ENCODE assay signal across 1 cellular context in the genomic region with DNA sequence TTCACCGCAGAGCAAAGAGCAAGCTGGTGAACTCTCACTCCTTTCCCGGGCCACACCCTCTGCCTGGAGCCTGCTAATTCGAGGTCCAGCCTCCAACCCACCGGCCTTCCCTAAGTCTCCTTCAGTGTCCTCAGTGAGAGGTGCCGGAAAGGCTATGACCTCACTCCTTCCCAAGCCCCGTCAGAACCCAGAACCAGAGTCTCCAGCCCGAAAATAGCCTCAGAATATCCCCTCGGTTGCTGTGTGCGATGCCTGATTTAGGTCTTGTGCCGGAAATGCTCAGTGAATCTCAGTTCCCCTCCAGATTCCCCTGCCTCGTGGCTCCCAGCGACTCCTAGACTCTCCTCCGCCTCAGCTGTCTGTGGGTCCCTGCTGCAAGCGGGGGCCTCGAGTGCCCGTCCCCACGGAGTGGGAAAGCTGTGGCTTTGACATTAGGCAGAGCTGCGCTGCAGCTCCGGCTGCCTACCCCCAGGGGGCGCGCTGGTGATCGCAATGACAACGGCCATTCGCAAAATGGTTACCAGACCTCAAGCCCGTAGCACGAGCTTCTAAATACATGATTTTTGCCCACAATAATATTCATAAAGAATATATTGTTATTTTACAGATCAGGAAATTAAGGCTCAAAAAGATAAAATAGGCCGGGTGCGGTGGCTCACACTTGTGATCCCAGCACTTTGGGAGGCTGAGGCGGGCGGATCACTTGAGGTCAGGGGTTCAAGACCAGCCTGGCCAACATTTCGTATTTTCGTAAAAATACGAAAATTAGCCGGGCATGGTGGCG.
TF ChIP-seq lines count a peak whose summit lies in the region.

No MANE protein-coding gene starts in this region.

TF ChIP-seq in HepG2, 621 proteins besides CTCF, POLR2A, EP300 and RAD21 (continued from another document and continues in another):
- TF ChIP-seq, protein P1, sequence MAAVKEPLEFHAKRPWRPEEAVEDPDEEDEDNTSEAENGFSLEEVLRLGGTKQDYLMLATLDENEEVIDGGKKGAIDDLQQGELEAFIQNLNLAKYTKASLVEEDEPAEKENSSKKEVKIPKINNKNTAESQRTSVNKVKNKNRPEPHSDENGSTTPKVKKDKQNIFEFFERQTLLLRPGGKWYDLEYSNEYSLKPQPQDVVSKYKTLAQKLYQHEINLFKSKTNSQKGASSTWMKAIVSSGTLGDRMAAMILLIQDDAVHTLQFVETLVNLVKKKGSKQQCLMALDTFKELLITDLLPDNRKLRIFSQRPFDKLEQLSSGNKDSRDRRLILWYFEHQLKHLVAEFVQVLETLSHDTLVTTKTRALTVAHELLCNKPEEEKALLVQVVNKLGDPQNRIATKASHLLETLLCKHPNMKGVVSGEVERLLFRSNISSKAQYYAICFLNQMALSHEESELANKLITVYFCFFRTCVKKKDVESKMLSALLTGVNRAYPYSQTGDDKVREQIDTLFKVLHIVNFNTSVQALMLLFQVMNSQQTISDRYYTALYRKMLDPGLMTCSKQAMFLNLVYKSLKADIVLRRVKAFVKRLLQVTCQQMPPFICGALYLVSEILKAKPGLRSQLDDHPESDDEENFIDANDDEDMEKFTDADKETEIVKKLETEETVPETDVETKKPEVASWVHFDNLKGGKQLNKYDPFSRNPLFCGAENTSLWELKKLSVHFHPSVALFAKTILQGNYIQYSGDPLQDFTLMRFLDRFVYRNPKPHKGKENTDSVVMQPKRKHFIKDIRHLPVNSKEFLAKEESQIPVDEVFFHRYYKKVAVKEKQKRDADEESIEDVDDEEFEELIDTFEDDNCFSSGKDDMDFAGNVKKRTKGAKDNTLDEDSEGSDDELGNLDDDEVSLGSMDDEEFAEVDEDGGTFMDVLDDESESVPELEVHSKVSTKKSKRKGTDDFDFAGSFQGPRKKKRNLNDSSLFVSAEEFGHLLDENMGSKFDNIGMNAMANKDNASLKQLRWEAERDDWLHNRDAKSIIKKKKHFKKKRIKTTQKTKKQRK (IDR thresholded peaks at IDR 0.05; ENCODE audit: low read length), result no peak
- TF ChIP-seq TBX3 (IDR thresholded peaks at IDR 0.05; ENCODE audit: borderline replicate concordance) (no peak), ZNF383 (CRISPR knock-in tag; IDR thresholded peaks at IDR 0.05; ENCODE audit: borderline replicate concordance) (no peak), AKAP8 (CRISPR knock-in tag; IDR thresholded peaks at IDR 0.05) (no peak), SOX6 (IDR thresholded peaks at IDR 0.05) (no peak), SOX6 (CRISPR knock-in tag; IDR thresholded peaks at IDR 0.05) (no peak), ZNF354B (CRISPR knock-in tag; IDR thresholded peaks at IDR 0.05) (no peak), ZNF737 (CRISPR knock-in tag; IDR thresholded peaks at IDR 0.05; ENCODE audit: borderline replicate concordance) (no peak), ZNF790 (CRISPR knock-in tag; IDR thresholded peaks at IDR 0.05; ENCODE audit: borderline replicate concordance) (no peak), PITX1 (CRISPR knock-in tag; IDR thresholded peaks at IDR 0.05) (no peak; the same call in 1 of the 2 replicates), ZIK1 (CRISPR knock-in tag; IDR thresholded peaks at IDR 0.05; ENCODE audit: borderline replicate concordance, low read depth) (no peak), ZNF101 (CRISPR knock-in tag; IDR thresholded peaks at IDR 0.05; ENCODE audit: borderline replicate concordance, low read depth) (no peak), NFKBIZ (CRISPR knock-in tag; IDR thresholded peaks at IDR 0.05) (no peak), BORCS8-MEF2B (CRISPR knock-in tag; IDR thresholded peaks at IDR 0.05) (no peak), BRCA1 (CRISPR knock-in tag; IDR thresholded peaks at IDR 0.05) (0 out of 2 replicates have a peak, but pooled peaks have one; percentile 34), ZBTB8A (CRISPR knock-in tag; IDR thresholded peaks at IDR 0.05; ENCODE audit: borderline replicate concordance, low read depth) (no peak), SRF (IDR thresholded peaks at IDR 0.05; ENCODE audit: low read depth, low read length) (no peak), ZNF10 (CRISPR knock-in tag; IDR thresholded peaks at IDR 0.05; ENCODE audit: borderline replicate concordance, low read depth) (no peak), ZNF878 (CRISPR knock-in tag; IDR thresholded peaks at IDR 0.05) (0 out of 2 replicates have a peak, but pooled peaks have one; percentile 66), POGZ (CRISPR knock-in tag; IDR thresholded peaks at IDR 0.05) (no peak), ZNF607 (CRISPR knock-in tag; IDR thresholded peaks at IDR 0.05; ENCODE audit: borderline replicate concordance) (peak; percentile 85), PRPF4 (IDR thresholded peaks at IDR 0.05; ENCODE audit: low read depth, low read length, poor library complexity, severe bottlenecking) (no peak), ZNF883 (CRISPR knock-in tag; IDR thresholded peaks at IDR 0.05; ENCODE audit: not compliant biosample characterization) (no peak), RBM39 (IDR thresholded peaks at IDR 0.05; ENCODE audit: low read depth, low read length, poor library complexity, severe bottlenecking) (no peak), HMG20B (CRISPR knock-in tag; conservative IDR thresholded peaks at IDR 0.05) (no peak), KMT2A (CRISPR knock-in tag; IDR thresholded peaks at IDR 0.05) (no peak), HNRNPH1 (optimal IDR thresholded peaks at IDR 0.05; ENCODE audit: low read depth, low read length) (no peak), ZNF17 (CRISPR knock-in tag; IDR thresholded peaks at IDR 0.05) (no peak), JUNB (CRISPR knock-in tag; IDR thresholded peaks at IDR 0.05; ENCODE audit: borderline replicate concordance) (no peak), NONO (IDR thresholded peaks at IDR 0.05) (no peak), NONO (CRISPR knock-in tag; conservative IDR thresholded peaks at IDR 0.05) (no peak), KLF11 (CRISPR knock-in tag; IDR thresholded peaks at IDR 0.05) (no peak), HDAC2 (CRISPR knock-in tag; IDR thresholded peaks at IDR 0.05) (no peak; the same call in 1 of the 2 replicates)
- TF ChIP-seq, protein P2, sequence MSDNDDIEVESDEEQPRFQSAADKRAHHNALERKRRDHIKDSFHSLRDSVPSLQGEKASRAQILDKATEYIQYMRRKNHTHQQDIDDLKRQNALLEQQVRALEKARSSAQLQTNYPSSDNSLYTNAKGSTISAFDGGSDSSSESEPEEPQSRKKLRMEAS (IDR thresholded peaks at IDR 0.05), result peak; percentile 85
- TF ChIP-seq, protein P3, sequence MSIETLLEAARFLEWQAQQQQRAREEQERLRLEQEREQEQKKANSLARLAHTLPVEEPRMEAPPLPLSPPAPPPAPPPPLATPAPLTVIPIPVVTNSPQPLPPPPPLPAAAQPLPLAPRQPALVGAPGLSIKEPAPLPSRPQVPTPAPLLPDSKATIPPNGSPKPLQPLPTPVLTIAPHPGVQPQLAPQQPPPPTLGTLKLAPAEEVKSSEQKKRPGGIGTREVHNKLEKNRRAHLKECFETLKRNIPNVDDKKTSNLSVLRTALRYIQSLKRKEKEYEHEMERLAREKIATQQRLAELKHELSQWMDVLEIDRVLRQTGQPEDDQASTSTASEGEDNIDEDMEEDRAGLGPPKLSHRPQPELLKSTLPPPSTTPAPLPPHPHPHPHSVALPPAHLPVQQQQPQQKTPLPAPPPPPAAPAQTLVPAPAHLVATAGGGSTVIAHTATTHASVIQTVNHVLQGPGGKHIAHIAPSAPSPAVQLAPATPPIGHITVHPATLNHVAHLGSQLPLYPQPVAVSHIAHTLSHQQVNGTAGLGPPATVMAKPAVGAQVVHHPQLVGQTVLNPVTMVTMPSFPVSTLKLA (IDR thresholded peaks at IDR 0.05), result no peak
- TF ChIP-seq, protein P4, sequence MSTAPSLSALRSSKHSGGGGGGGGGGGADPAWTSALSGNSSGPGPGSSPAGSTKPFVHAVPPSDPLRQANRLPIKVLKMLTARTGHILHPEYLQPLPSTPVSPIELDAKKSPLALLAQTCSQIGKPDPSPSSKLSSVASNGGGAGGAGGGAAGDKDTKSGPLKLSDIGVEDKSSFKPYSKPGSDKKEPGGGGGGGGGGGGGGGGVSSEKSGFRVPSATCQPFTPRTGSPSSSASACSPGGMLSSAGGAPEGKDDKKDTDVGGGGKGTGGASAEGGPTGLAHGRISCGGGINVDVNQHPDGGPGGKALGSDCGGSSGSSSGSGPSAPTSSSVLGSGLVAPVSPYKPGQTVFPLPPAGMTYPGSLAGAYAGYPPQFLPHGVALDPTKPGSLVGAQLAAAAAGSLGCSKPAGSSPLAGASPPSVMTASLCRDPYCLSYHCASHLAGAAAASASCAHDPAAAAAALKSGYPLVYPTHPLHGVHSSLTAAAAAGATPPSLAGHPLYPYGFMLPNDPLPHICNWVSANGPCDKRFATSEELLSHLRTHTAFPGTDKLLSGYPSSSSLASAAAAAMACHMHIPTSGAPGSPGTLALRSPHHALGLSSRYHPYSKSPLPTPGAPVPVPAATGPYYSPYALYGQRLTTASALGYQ (CRISPR knock-in tag; IDR thresholded peaks at IDR 0.05), result no peak
- TF ChIP-seq, protein P5, sequence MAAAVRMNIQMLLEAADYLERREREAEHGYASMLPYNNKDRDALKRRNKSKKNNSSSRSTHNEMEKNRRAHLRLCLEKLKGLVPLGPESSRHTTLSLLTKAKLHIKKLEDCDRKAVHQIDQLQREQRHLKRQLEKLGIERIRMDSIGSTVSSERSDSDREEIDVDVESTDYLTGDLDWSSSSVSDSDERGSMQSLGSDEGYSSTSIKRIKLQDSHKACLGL (CRISPR knock-in tag; IDR thresholded peaks at IDR 0.05), result no peak
- TF ChIP-seq, protein P6, sequence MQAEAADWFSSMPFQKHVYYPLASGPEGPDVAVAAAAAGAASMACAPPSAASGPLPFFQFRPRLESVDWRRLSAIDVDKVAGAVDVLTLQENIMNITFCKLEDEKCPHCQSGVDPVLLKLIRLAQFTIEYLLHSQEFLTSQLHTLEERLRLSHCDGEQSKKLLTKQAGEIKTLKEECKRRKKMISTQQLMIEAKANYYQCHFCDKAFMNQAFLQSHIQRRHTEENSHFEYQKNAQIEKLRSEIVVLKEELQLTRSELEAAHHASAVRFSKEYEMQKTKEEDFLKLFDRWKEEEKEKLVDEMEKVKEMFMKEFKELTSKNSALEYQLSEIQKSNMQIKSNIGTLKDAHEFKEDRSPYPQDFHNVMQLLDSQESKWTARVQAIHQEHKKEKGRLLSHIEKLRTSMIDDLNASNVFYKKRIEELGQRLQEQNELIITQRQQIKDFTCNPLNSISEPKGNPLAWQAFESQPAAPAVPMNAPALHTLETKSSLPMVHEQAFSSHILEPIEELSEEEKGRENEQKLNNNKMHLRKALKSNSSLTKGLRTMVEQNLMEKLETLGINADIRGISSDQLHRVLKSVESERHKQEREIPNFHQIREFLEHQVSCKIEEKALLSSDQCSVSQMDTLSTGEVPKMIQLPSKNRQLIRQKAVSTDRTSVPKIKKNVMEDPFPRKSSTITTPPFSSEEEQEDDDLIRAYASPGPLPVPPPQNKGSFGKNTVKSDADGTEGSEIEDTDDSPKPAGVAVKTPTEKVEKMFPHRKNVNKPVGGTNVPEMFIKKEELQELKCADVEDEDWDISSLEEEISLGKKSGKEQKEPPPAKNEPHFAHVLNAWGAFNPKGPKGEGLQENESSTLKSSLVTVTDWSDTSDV (CRISPR knock-in tag; IDR thresholded peaks at IDR 0.05), result no peak
- TF ChIP-seq, protein P7, sequence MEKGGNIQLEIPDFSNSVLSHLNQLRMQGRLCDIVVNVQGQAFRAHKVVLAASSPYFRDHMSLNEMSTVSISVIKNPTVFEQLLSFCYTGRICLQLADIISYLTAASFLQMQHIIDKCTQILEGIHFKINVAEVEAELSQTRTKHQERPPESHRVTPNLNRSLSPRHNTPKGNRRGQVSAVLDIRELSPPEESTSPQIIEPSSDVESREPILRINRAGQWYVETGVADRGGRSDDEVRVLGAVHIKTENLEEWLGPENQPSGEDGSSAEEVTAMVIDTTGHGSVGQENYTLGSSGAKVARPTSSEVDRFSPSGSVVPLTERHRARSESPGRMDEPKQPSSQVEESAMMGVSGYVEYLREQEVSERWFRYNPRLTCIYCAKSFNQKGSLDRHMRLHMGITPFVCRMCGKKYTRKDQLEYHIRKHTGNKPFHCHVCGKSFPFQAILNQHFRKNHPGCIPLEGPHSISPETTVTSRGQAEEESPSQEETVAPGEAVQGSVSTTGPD (CRISPR knock-in tag; IDR thresholded peaks at IDR 0.05), result no peak
- TF ChIP-seq, protein P8, sequence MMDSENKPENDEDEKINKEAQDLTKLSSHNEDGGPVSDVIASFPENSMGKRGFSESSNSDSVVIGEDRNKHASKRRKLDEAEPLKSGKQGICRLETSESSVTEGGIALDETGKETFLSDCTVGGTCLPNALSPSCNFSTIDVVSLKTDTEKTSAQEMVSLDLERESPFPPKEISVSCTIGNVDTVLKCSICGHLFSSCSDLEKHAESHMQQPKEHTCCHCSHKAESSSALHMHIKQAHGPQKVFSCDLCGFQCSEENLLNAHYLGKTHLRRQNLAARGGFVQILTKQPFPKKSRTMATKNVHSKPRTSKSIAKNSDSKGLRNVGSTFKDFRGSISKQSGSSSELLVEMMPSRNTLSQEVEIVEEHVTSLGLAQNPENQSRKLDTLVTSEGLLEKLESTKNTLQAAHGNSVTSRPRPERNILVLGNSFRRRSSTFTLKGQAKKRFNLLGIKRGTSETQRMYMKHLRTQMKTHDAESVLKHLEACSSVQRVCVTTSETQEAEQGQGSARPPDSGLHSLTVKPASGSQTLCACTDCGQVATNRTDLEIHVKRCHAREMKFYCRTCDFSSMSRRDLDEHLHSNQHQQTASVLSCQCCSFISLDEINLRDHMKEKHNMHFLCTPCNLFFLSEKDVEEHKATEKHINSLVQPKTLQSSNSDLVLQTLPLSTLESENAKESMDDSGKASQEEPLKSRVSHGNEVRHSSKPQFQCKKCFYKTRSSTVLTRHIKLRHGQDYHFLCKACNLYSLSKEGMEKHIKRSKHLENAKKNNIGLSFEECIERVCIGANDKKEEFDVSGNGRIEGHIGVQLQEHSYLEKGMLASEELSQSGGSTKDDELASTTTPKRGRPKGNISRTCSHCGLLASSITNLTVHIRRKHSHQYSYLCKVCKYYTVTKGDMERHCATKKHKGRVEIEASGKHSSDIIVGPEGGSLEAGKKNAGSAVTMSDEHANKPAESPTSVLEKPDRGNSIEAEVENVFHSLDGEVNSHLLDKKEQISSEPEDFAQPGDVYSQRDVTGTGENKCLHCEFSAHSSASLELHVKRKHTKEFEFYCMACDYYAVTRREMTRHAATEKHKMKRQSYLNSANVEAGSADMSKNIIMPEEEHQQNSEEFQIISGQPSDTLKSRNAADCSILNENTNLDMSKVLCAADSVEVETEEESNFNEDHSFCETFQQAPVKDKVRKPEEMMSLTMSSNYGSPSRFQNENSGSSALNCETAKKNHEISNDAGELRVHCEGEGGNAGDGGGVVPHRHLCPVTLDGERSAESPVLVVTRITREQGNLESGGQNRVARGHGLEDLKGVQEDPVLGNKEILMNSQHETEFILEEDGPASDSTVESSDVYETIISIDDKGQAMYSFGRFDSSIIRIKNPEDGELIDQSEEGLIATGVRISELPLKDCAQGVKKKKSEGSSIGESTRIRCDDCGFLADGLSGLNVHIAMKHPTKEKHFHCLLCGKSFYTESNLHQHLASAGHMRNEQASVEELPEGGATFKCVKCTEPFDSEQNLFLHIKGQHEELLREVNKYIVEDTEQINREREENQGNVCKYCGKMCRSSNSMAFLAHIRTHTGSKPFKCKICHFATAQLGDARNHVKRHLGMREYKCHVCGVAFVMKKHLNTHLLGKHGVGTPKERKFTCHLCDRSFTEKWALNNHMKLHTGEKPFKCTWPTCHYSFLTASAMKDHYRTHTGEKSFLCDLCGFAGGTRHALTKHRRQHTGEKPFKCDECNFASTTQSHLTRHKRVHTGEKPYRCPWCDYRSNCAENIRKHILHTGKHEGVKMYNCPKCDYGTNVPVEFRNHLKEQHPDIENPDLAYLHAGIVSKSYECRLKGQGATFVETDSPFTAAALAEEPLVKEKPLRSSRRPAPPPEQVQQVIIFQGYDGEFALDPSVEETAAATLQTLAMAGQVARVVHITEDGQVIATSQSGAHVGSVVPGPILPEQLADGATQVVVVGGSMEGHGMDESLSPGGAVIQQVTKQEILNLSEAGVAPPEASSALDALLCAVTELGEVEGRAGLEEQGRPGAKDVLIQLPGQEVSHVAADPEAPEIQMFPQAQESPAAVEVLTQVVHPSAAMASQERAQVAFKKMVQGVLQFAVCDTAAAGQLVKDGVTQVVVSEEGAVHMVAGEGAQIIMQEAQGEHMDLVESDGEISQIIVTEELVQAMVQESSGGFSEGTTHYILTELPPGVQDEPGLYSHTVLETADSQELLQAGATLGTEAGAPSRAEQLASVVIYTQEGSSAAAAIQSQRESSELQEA (CRISPR knock-in tag; IDR thresholded peaks at IDR 0.05; ENCODE audit: not compliant biosample characterization), result no peak
